In the genomic region with DNA sequence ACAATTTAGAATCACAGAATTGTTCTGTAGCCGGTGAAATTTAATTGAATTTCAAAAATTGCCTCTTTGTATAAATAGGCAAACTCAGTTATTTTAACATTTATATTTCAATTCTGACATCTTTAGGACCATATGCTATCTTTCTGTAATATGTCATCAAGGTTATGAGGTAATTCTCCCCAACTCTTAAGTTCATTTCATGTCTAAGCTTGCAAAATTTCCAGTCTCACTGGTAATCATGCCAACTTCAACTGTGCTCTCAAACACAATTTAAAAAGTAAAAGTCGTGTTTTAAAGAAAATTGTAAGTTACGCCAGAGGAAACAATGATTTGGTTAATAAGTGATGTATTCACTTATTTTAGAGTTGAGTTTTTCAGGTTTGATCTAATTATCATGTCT, we compare ENCODE assay signal across 9 cellular contexts. TPM values are rescaled to one million over a fixed set of nuclear protein-coding genes. Genes with fewer than 3 reads are reported as not detected.
DNase-seq lines count a peak whose midpoint lies in the region; ATAC-seq, FAIRE-seq and TF ChIP-seq lines count a peak whose summit lies in the region.
"Had no signal": no experiment of that assay in that cellular context is flagged by ENCODE, and none has a peak within 500 bp of the region (broad histone marks: within the 10 kb centered on the region; RNA-seq: fewer than 3 reads in every experiment).

No MANE protein-coding gene starts in this region.

- H3K27me3 Mint-ChIP-seq in activated naive CD8-positive, alpha-beta T cell treated with anti-CD3 and anti-CD28 coated beads, Interleukin-2, amount 10 ng/mL, durations not matched to agents 7 days and 5 days = no peaks in the 10 kb centered on the region

- H3K4me1 ChIP-seq in left ventricle myocardium inferior (peaks cover 60% of the 10 kb centered on the region), iPS-20b (ENCODE audit: insufficient read depth, low read length) (peaks cover 18% of the 10 kb centered on the region; the same call in 1 of the 2 replicates), upper lobe of right lung (peaks cover 47% of the 10 kb centered on the region), stomach (peaks cover 17 to 75% (median 38%) of the 10 kb centered on the region in 4 donors)

- peaks cover 36% of the 10 kb centered on the region for H3K4me1 Mint-ChIP-seq in activated naive CD8-positive, alpha-beta T cell treated with anti-CD3 and anti-CD28 coated beads, Interleukin-2, amount 10 ng/mL, durations not matched to agents 7 days and 5 days

- H3K4me3 Mint-ChIP-seq in activated naive CD8-positive, alpha-beta T cell treated with anti-CD3 and anti-CD28 coated beads, Interleukin-2, amount 10 ng/mL, durations not matched to agents 7 days and 5 days = peak overlapping the region; percentile 89

- no peak for TF ChIP-seq POLR2A in GM12892 (IDR thresholded peaks at IDR 0.05; ENCODE audit: low read depth, low read length)
- TF ChIP-seq POLR2A in stomach (IDR thresholded peaks at IDR 0.05) = no peak

- no peaks in the 10 kb centered on the region for H3K27me3 ChIP-seq in left ventricle myocardium inferior (ENCODE audit: low read depth)
- H3K27me3 ChIP-seq in iPS-20b (ENCODE audit: insufficient read depth, low read length) = peaks cover 7% of the 10 kb centered on the region
- no peaks in the 10 kb centered on the region for H3K27me3 ChIP-seq in upper lobe of right lung
- H3K27me3 ChIP-seq in stomach = no peaks in the 10 kb centered on the region

- intact Hi-C loops in left ventricle myocardium inferior (cut with micrococcal nuclease) (loop anchor here (10.0 kb wide), 1 partner anchor 53 kb away; no protein-coding TSS in a partner anchor), left cardiac atrium (cut with DNase I) (no loop called here), upper lobe of right lung (cut with DNase I) (loop anchor here (10.0 kb wide), 1 partner anchor 163 kb away; the partner anchor contains the start of gene HINT3), stomach (cut with DNase I; ENCODE audit: low total_unique reads) (no loop called here)

- H3K36me3 ChIP-seq in left ventricle myocardium inferior = no peaks in the 10 kb centered on the region
- no peaks in the 10 kb centered on the region for H3K36me3 ChIP-seq in iPS-20b (ENCODE audit: insufficient read depth, low read depth, low read length)
- no peaks in the 10 kb centered on the region for H3K36me3 ChIP-seq in upper lobe of right lung
- peaks cover 0 to 5% (median 0%) of the 10 kb centered on the region in 4 donors for H3K36me3 ChIP-seq in stomach

- H3K9me3 ChIP-seq in left ventricle myocardium inferior (replicated peaks) (no peaks in the 10 kb centered on the region), iPS-20b (ENCODE audit: insufficient read depth, low read depth, low read length) (no peaks in the 10 kb centered on the region), upper lobe of right lung (no peaks in the 10 kb centered on the region), stomach (no peaks in the 10 kb centered on the region)

- H3K9ac ChIP-seq in iPS-20b (ENCODE audit: low read depth, low read length) = no peak overlapping the region

- ATAC-seq in left cardiac atrium = no peak
- no peak for ATAC-seq in activated naive CD8-positive, alpha-beta T cell treated with anti-CD3 and anti-CD28 coated beads, Interleukin-2, amount 10 ng/mL, durations not matched to agents 7 days and 5 days (ENCODE audit: low read depth)
- ATAC-seq in upper lobe of right lung = no peak
- no peak for ATAC-seq in GM18520 (IDR thresholded peaks at IDR 0.05; ENCODE audit: unreplicated experiment)

- H3K9me3 Mint-ChIP-seq in activated naive CD8-positive, alpha-beta T cell treated with anti-CD3 and anti-CD28 coated beads, Interleukin-2, amount 10 ng/mL, durations not matched to agents 7 days and 5 days = no peaks in the 10 kb centered on the region

- H3K27ac ChIP-seq in left ventricle myocardium inferior (replicated peaks) (peak overlapping the region; percentile 96), iPS-20b (ENCODE audit: low read length) (no peak overlapping the region), upper lobe of right lung (no peak overlapping the region), stomach (peak overlapping the region in 1 of 5 donors; percentile 98)

- WGBS in stomach, 5 donors = 56 to 70% (median 68%) methylated on average over 3 of the region's 3 CpGs

- POLR2A ChIA-PET in activated naive CD8-positive, alpha-beta T cell treated with anti-CD3 and anti-CD28 coated beads, Interleukin-2, amount 10 ng/mL, durations not matched to agents 7 days and 5 days (lab: Charles Lee) = interaction anchor here (1.1 to 5.2 kb wide), 5 partner anchors 11 to 194 kb away, joined by 3 to 161 read pairs (median 37); partner anchors contain the start of genes HINT3 and TRMT11

- peaks cover 5% of the 10 kb centered on the region for H3K36me3 Mint-ChIP-seq in activated naive CD8-positive, alpha-beta T cell treated with anti-CD3 and anti-CD28 coated beads, Interleukin-2, amount 10 ng/mL, durations not matched to agents 7 days and 5 days

- no peak overlapping the region for H3K27ac Mint-ChIP-seq in activated naive CD8-positive, alpha-beta T cell treated with anti-CD3 and anti-CD28 coated beads, Interleukin-2, amount 10 ng/mL, durations not matched to agents 7 days and 5 days

- no peak for FAIRE-seq in GM12892 (lab: Jason Lieb, UNC)

- TF ChIP-seq EP300 in stomach (IDR thresholded peaks at IDR 0.05) = no peak

- peak overlapping the region; percentile 94 for H3K4me3 ChIP-seq in left ventricle myocardium inferior
- peak overlapping the region; percentile 89; the same call in 1 of the 2 replicates for H3K4me3 ChIP-seq in iPS-20b (ENCODE audit: low read length)
- H3K4me3 ChIP-seq in upper lobe of right lung = peak overlapping the region; percentile 92
- peak overlapping the region in 2 of 4 donors; percentile 87 to 97 for H3K4me3 ChIP-seq in stomach

- no peak for DNase-seq in left ventricle myocardium inferior
- DNase-seq in left cardiac atrium = no peak
- no peak for DNase-seq in activated naive CD8-positive, alpha-beta T cell treated with anti-CD3 and anti-CD28 coated beads, Interleukin-2, amount 10 ng/mL, durations not matched to agents 7 days and 5 days
- DNase-seq in upper lobe of right lung = no peak
- DNase-seq in GM12892 (ENCODE audit: insufficient read length) = no peak
- DNase-seq in stomach = no peak
- DNase-seq: T1000 had no signal

- TF ChIP-seq CTCF in left ventricle myocardium inferior (IDR thresholded peaks at IDR 0.05; ENCODE audit: borderline replicate concordance) = no peak
- TF ChIP-seq CTCF in upper lobe of right lung (IDR thresholded peaks at IDR 0.05) = no peak
- no peak for TF ChIP-seq CTCF in stomach (IDR thresholded peaks at IDR 0.05)

RNA-seq across cellular contexts. Expression of gene NCOA7, which starts 1.4 kb away (rescaled TPM):
- total RNA-seq in left ventricle myocardium inferior = 10.3 TPM
- total RNA-seq in left cardiac atrium = 10 to 100 TPM; 18.4 to 24.8 TPM
- total RNA-seq in activated naive CD8-positive, alpha-beta T cell treated with anti-CD3 and anti-CD28 coated beads, Interleukin-2, amount 10 ng/mL, durations not matched to agents 7 days and 5 days = 10 to 100 TPM; 51.1 to 58.6 TPM
- total RNA-seq in upper lobe of right lung = 80.8 TPM
- 37.6 TPM for polyA plus RNA-seq in GM12892 (2012; ENCODE audit: missing spikeins)
- 100 to 1,000 TPM in 1 of 5 donors, 10 to 100 TPM in 3, 1 to 10 TPM in 1; 1.2 to 131 (median 27.5) TPM for total RNA-seq in stomach
- 10 to 100 TPM; 13.7 to 26.0 (median 17.6) TPM for polyA plus RNA-seq in stomach

RNA-seq across cellular contexts. Expression of gene HEY2, which starts 42.7 kb away (rescaled TPM):
- total RNA-seq in left ventricle myocardium inferior (25.6 TPM), left cardiac atrium (1 to 10 TPM; 2.1 to 2.5 TPM), upper lobe of right lung (2.2 TPM), stomach (1 to 10 TPM in 3 of 5 donors, not detected in 2; 1.0 to 1.7 (median 1.3) TPM)
- total RNA-seq in activated naive CD8-positive, alpha-beta T cell treated with anti-CD3 and anti-CD28 coated beads, Interleukin-2, amount 10 ng/mL, durations not matched to agents 7 days and 5 days = under 1 TPM; 0.11 to 0.22 TPM
- polyA plus RNA-seq in GM12892 (2012; ENCODE audit: missing spikeins) = not detected
- polyA plus RNA-seq in stomach = 1 to 10 TPM in 2 of 3 donors, under 1 TPM in 1; 0.83 to 3.8 (median 1.1) TPM

Comparison
In these comparisons a context has a peak if more than half of its experiments do, and no peak if none do; other contexts are left out.
1. intact Hi-C loops: an anchor here in left ventricle myocardium inferior (10.0 kb wide) and upper lobe of right lung (10.0 kb wide); none called in left cardiac atrium and stomach.